ENCODE assay signal across 8 cellular contexts in the genomic region with DNA sequence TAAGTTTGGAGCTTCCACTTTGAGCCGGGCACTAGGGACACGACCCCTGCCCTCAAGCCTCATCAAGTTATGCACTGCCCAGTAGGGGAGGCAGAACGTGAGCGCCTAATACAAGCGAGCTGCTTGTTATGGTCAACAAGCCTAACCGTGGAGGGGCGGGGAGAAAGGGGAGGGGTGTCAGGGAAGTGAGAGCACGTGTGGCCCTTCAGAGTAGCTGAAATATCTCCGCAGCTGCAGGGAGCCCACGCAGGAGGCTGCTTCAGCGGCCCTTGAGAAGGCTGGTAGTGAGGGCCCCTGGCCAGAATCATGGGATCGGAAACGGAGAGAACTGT. TPM values are rescaled to one million over a fixed set of nuclear protein-coding genes. Genes with fewer than 3 reads are reported as not detected.
DNase-seq lines count a peak whose midpoint lies in the region; ATAC-seq and TF ChIP-seq lines count a peak whose summit lies in the region.

No MANE protein-coding gene starts in this region.

- H3K9ac ChIP-seq in IMR-90 (ENCODE audit: low read depth, low read length): peak overlapping the region; percentile 4; the same call in 1 of the 2 replicates

- peak overlapping the region; percentile 89 for H3K4me3 Mint-ChIP-seq in T-helper 17 cell

- H3K27me3 Mint-ChIP-seq in T-helper 17 cell: no peaks in the 10 kb centered on the region

- peak overlapping the region; percentile 95 for H2AFZ ChIP-seq in IMR-90 (replicated peaks; ENCODE audit: low read length, poor library complexity)

- peaks cover 5% of the 10 kb centered on the region for H3K4me1 ChIP-seq in IMR-90 (ENCODE audit: control insufficient read depth, insufficient read depth, low read length)

- peak overlapping the region; percentile 44 for H2AK9ac ChIP-seq in IMR-90 (replicated peaks; ENCODE audit: low read depth, low read length, poor library complexity)

- dilution Hi-C loops in IMR-90 (cut with HindIII; ENCODE audit: low sequenced_read_pairs, unreplicated experiment): no loop called here

- intact Hi-C loops in IMR-90 (cut with micrococcal nuclease): no loop called here

- no peak overlapping the region for H3K18ac ChIP-seq in IMR-90 (ENCODE audit: low read depth, low read length)

- H3K79me1 ChIP-seq in IMR-90 (ENCODE audit: low read depth in 1 of 2, low read length in 2 of 2): no peaks in the 10 kb centered on the region

- ATAC-seq in GM21515 (IDR thresholded peaks at IDR 0.05; ENCODE audit: unreplicated experiment): peak; percentile 45
- ATAC-seq in IMR-90 (ENCODE audit: low read depth): peak; percentile 33
- peak; percentile 22 for ATAC-seq in T-helper 17 cell

- peak overlapping the region; percentile 3 for H3K27ac Mint-ChIP-seq in T-helper 17 cell

- no peaks in the 10 kb centered on the region for H3K9me1 ChIP-seq in IMR-90 (ENCODE audit: insufficient read depth, low read length)

- in situ Hi-C loops in IMR-90 (cut with MboI; ENCODE audit: low sequenced_read_pairs): no loop called here
- in situ Hi-C loops in T47D (cut with HindIII; ENCODE audit: low pct_unique_long_range_greater_than_20kb, low sequenced_read_pairs): no loop called here

- no peak overlapping the region; the same call in 1 of the 2 replicates for H3K23ac ChIP-seq in IMR-90 (ENCODE audit: low read depth, low read length)

- H3K4me2 ChIP-seq in IMR-90 (ENCODE audit: low read depth, low read length): peak overlapping the region; percentile 85

- no peak overlapping the region for H2AK5ac ChIP-seq in IMR-90 (ENCODE audit: low read depth, low read length)

- H3K4ac ChIP-seq in IMR-90 (ENCODE audit: low read depth, low read length): no peak overlapping the region

- peak overlapping the region; percentile 81 for H3K4me3 ChIP-seq in IMR-90 (ENCODE audit: insufficient read depth, low read depth, low read length)

- H2BK5ac ChIP-seq in IMR-90 (ENCODE audit: low read depth, low read length, poor library complexity, severe bottlenecking): no peak overlapping the region

- H3K36me3 Mint-ChIP-seq in T-helper 17 cell (ENCODE audit: low read depth): no peaks in the 10 kb centered on the region

- WGBS in IMR-90 (ENCODE audit: extremely low coverage in 2 of 2, insufficient read length in 1 of 2), 2 experiments: 8% methylated on average over 5 of the region's 13 CpGs; no CpG with 5 or more reads in 1 of the 2 experiments

- H4K5ac ChIP-seq in IMR-90 (ENCODE audit: low read depth, low read length): no peak overlapping the region

- no peaks in the 10 kb centered on the region for H3K36me3 ChIP-seq in IMR-90 (ENCODE audit: control insufficient read depth, insufficient read depth, low read length)

- H3K4me1 Mint-ChIP-seq in T-helper 17 cell: peaks cover 15% of the 10 kb centered on the region

- POLR2A ChIA-PET in IMR-90 (lab: Charles Lee; ENCODE audit: unreplicated experiment): no interaction called here

- TF ChIP-seq POLR2A in IMR-90 (IDR thresholded peaks at IDR 0.05; ENCODE audit: low read depth, low read length): no peak

- no peak overlapping the region for H3K14ac ChIP-seq in IMR-90 (replicated peaks; ENCODE audit: low read depth, low read length)

- H3K27me3 ChIP-seq in IMR-90 (ENCODE audit: control insufficient read depth, insufficient read depth, low read length): peaks cover 12% of the 10 kb centered on the region

- no peak overlapping the region for H2BK15ac ChIP-seq in IMR-90 (ENCODE audit: low read depth, low read length)

- H2BK20ac ChIP-seq in IMR-90 (ENCODE audit: low read depth, low read length): no peak overlapping the region

- no TSS peak for BruUV-seq in IMR-90 (replicated peaks; lab: Mats Ljungman, UMichigan)

- H4K20me1 ChIP-seq in IMR-90 (ENCODE audit: insufficient read depth, low read length): no peaks in the 10 kb centered on the region

- no peaks in the 10 kb centered on the region for H3K9me3 ChIP-seq in IMR-90 (ENCODE audit: control insufficient read depth, insufficient read depth, low read length)
- no peaks in the 10 kb centered on the region for H3K9me3 ChIP-seq in T-helper 17 cell (ENCODE audit: control insufficient read depth, low read length, poor library complexity, severe bottlenecking)

- no peak overlapping the region for H3K56ac ChIP-seq in IMR-90 (ENCODE audit: extremely low read depth, insufficient read depth, low read length)

- no peak overlapping the region for H3K27ac ChIP-seq in IMR-90 (ENCODE audit: insufficient read depth, low read length)

- TF ChIP-seq CTCF in IMR-90 (conservative IDR thresholded peaks at IDR 0.05; ENCODE audit: low read depth, low read length): no peak

- no peak overlapping the region for H4K91ac ChIP-seq in IMR-90 (ENCODE audit: insufficient read depth, low read depth, low read length)

- DNase-seq in EH (ENCODE audit: low read depth): peak; percentile 36
- DNase-seq in IMR-90: peak; percentile 14
- DNase-seq in T-helper 17 cell: no peak
- DNase-seq in T47D (ENCODE audit: low read depth in 1 of 2, low spot score in 1 of 2): peak; percentile 47 to 56
- DNase-seq in inferior parietal cortex (ENCODE audit: extremely low spot score): peak; percentile 20
- DNase-seq in stimulated activated CD4-positive, alpha-beta T cell treated with anti-CD3 and anti-CD28 coated beads, Interleukin-12 subunit alpha, Interleukin-12 subunit beta, amount 100 ng/mL, for 24 hours (ENCODE audit: low read depth in 2 of 2): peak; percentile 9 to 45
- DNase-seq in cortex of kidney (lab: John Stamatoyannopoulos, UW): no peak

- no peak for TF ChIP-seq RAD21 in IMR-90 (IDR thresholded peaks at IDR 0.05; ENCODE audit: low read length)

- CTCF ChIA-PET in IMR-90 (lab: Yijun Ruan, JAX): interaction anchor here (0.8 kb wide), 1 partner anchor 10 kb away, joined by 3 read pairs; no protein-coding TSS in a partner anchor

- no peak overlapping the region for H2BK120ac ChIP-seq in IMR-90 (ENCODE audit: low read depth, low read length)

- no peak overlapping the region for H4K8ac ChIP-seq in IMR-90 (ENCODE audit: low read depth in 2 of 2, low read length in 2 of 2)

TF ChIP-seq in IMR-90, 13 proteins besides CTCF, POLR2A, EP300 and RAD21:
- TF ChIP-seq RFX5 (IDR thresholded peaks at IDR 0.05; ENCODE audit: low read depth, low read length): no peak
- TF ChIP-seq FOS (IDR thresholded peaks at IDR 0.05; ENCODE audit: low read depth, low read length): no peak
- TF ChIP-seq, protein P1, sequence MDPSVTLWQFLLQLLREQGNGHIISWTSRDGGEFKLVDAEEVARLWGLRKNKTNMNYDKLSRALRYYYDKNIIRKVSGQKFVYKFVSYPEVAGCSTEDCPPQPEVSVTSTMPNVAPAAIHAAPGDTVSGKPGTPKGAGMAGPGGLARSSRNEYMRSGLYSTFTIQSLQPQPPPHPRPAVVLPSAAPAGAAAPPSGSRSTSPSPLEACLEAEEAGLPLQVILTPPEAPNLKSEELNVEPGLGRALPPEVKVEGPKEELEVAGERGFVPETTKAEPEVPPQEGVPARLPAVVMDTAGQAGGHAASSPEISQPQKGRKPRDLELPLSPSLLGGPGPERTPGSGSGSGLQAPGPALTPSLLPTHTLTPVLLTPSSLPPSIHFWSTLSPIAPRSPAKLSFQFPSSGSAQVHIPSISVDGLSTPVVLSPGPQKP (IDR thresholded peaks at IDR 0.05; ENCODE audit: borderline replicate concordance, low read depth, low read length): no peak
- no peak for TF ChIP-seq NFE2L2 (IDR thresholded peaks at IDR 0.05; ENCODE audit: low read depth, low read length)
- TF ChIP-seq CHD1 (IDR thresholded peaks at IDR 0.05; ENCODE audit: low read depth, low read length): no peak

RNA-seq across cellular contexts. Expression of a gene that starts 0.7 kb away (rescaled TPM):
- 0.28 and 0.36 TPM in 2 replicates for total RNA-seq in IMR-90 (2012; rRNA removed)
- 0.46 and 0.48 TPM in 2 replicates for polyA plus RNA-seq in IMR-90 (2012; rRNA removed)
- polyA plus RNA-seq in IMR-90 (2012; cell fraction: cytosol; rRNA removed): 0.13 and 0.26 TPM in 2 replicates
- polyA plus RNA-seq in IMR-90 (2012; cell fraction: nucleus; rRNA removed; ENCODE audit: low replicate concordance): 0.25 and 0.45 TPM in 2 replicates
- 1 to 10 TPM; 4.7 TPM for total RNA-seq in T-helper 17 cell

RNA-seq across cellular contexts. Expression of a gene that starts 6.1 kb away (rescaled TPM):
- total RNA-seq in IMR-90 (2012; rRNA removed): 0.18 and 0.28 TPM in 2 replicates
- 0.05 and 0.11 TPM in 2 replicates for polyA plus RNA-seq in IMR-90 (2012; rRNA removed)
- polyA plus RNA-seq in IMR-90 (2012; cell fraction: cytosol; rRNA removed): 0.05 and 0.21 TPM in 2 replicates
- polyA plus RNA-seq in IMR-90 (2012; cell fraction: nucleus; rRNA removed; ENCODE audit: low replicate concordance): 0.11 and 0.12 TPM in 2 replicates
- under 1 TPM; 0.21 to 0.40 TPM for total RNA-seq in T-helper 17 cell

Comparison
In these comparisons a context has a peak if more than half of its experiments do, and no peak if none do; other contexts are left out.
1. DNase-seq: peak in EH (single experiment), IMR-90 (single experiment), T47D (2 of 2), inferior parietal cortex (single experiment) and stimulated activated CD4-positive, alpha-beta T cell treated with anti-CD3 and anti-CD28 coated beads, Interleukin-12 subunit alpha, Interleukin-12 subunit beta, amount 100 ng/mL, for 24 hours (2 of 2); none in T-helper 17 cell (0 of 3) and cortex of kidney (single experiment).
2. Peak in every context shown above with its lines, with median percentiles within 50 percentile points of each other: ATAC-seq.